In the genomic region with DNA sequence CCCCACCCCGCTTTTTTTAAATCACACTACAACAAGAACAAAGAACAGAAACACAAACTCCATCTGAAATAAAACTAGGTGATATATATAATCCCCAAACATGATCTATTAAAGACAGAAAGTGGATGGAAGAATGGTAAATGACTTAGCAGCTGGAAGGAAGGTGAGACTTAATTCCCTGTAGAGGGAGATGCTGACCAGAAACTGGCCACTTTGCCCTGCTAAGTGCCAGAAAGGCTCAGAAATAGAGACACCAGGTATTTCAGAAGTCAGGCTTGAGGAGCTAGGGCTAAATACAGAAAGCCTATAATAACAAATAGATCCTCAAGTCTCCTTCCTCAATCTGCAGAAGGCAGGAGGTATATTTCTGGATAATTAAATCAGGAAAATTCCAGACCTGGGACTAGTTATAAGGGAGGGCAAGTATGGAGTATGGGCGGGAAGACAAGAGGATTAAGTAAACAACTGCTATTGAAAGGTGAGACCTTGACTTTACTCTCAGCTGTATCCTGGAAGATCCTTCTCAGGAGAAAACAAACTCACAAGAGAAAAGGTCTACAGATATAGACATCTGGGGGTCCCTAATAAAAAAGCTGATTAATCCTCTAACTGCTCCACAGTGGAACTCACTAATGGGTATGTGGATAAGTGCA, we compare ENCODE assay signal across 1 cellular context.
TF ChIP-seq lines count a peak whose summit lies in the region.

No MANE protein-coding gene starts in this region.

TF ChIP-seq in WTC11, 78 proteins besides CTCF, POLR2A, EP300 and RAD21 (continued from another document):
- TF ChIP-seq, protein P1, sequence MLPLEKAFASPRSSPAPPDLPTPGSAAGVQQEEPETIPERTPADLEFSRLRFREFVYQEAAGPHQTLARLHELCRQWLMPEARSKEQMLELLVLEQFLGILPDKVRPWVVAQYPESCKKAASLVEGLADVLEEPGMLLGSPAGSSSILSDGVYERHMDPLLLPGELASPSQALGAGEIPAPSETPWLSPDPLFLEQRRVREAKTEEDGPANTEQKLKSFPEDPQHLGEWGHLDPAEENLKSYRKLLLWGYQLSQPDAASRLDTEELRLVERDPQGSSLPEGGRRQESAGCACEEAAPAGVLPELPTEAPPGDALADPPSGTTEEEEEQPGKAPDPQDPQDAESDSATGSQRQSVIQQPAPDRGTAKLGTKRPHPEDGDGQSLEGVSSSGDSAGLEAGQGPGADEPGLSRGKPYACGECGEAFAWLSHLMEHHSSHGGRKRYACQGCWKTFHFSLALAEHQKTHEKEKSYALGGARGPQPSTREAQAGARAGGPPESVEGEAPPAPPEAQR (CRISPR knock-in tag; IDR thresholded peaks at IDR 0.05), result no peak
- TF ChIP-seq SMAD3 (CRISPR knock-in tag; IDR thresholded peaks at IDR 0.05; ENCODE audit: borderline replicate concordance), result no peak
- no peak for TF ChIP-seq ZNF263 (CRISPR knock-in tag; IDR thresholded peaks at IDR 0.05; ENCODE audit: low read depth)
- TF ChIP-seq ELF4 (CRISPR knock-in tag; IDR thresholded peaks at IDR 0.05; ENCODE audit: low read depth), result no peak
- no peak for TF ChIP-seq GABPB1 (CRISPR knock-in tag; IDR thresholded peaks at IDR 0.05)
- TF ChIP-seq TP53 (CRISPR knock-in tag; IDR thresholded peaks at IDR 0.05), result no peak
- TF ChIP-seq, protein P2, sequence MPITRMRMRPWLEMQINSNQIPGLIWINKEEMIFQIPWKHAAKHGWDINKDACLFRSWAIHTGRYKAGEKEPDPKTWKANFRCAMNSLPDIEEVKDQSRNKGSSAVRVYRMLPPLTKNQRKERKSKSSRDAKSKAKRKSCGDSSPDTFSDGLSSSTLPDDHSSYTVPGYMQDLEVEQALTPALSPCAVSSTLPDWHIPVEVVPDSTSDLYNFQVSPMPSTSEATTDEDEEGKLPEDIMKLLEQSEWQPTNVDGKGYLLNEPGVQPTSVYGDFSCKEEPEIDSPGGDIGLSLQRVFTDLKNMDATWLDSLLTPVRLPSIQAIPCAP (CRISPR knock-in tag; IDR thresholded peaks at IDR 0.05), result no peak
- TF ChIP-seq, protein P3, sequence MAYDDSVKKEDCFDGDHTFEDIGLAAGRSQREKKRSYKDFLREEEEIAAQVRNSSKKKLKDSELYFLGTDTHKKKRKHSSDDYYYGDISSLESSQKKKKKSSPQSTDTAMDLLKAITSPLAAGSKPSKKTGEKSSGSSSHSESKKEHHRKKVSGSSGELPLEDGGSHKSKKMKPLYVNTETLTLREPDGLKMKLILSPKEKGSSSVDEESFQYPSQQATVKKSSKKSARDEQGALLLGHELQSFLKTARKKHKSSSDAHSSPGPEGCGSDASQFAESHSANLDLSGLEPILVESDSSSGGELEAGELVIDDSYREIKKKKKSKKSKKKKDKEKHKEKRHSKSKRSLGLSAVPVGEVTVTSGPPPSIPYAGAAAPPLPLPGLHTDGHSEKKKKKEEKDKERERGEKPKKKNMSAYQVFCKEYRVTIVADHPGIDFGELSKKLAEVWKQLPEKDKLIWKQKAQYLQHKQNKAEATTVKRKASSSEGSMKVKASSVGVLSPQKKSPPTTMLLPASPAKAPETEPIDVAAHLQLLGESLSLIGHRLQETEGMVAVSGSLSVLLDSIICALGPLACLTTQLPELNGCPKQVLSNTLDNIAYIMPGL (CRISPR knock-in tag; IDR thresholded peaks at IDR 0.05), result no peak
- TF ChIP-seq FOXK1 (CRISPR knock-in tag; IDR thresholded peaks at IDR 0.05), result no peak
- TF ChIP-seq, protein P4, sequence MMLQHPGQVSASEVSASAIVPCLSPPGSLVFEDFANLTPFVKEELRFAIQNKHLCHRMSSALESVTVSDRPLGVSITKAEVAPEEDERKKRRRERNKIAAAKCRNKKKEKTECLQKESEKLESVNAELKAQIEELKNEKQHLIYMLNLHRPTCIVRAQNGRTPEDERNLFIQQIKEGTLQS (CRISPR knock-in tag; conservative IDR thresholded peaks at IDR 0.05), result no peak
- TF ChIP-seq NFATC4 (CRISPR knock-in tag; IDR thresholded peaks at IDR 0.05), result no peak
